In the genomic region with DNA sequence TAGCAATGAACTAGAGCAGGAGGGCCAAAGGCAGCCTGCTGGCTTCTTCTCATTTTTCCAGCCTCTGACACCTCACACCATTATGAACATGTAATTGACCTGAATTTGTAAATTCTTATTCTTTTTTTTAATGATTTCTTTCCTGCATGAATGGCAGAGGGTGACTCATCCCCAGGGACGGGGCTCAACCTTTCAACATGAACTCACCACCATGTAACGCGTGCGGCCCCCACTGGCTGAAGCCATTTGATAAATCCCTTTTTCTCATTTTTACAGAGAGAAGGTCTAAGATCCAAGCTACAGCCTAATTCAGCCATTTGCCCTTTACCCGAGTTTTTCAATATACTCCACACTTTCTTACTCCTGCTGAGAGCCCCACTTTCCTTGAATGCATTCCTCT, we compare ENCODE assay signal across 1 cellular context.
TF ChIP-seq lines count a peak whose summit lies in the region.

No MANE protein-coding gene starts in this region.

TF ChIP-seq in GM23338, 12 proteins besides CTCF, POLR2A, EP300 and RAD21 (continued from another document):
- TF ChIP-seq, protein P1, sequence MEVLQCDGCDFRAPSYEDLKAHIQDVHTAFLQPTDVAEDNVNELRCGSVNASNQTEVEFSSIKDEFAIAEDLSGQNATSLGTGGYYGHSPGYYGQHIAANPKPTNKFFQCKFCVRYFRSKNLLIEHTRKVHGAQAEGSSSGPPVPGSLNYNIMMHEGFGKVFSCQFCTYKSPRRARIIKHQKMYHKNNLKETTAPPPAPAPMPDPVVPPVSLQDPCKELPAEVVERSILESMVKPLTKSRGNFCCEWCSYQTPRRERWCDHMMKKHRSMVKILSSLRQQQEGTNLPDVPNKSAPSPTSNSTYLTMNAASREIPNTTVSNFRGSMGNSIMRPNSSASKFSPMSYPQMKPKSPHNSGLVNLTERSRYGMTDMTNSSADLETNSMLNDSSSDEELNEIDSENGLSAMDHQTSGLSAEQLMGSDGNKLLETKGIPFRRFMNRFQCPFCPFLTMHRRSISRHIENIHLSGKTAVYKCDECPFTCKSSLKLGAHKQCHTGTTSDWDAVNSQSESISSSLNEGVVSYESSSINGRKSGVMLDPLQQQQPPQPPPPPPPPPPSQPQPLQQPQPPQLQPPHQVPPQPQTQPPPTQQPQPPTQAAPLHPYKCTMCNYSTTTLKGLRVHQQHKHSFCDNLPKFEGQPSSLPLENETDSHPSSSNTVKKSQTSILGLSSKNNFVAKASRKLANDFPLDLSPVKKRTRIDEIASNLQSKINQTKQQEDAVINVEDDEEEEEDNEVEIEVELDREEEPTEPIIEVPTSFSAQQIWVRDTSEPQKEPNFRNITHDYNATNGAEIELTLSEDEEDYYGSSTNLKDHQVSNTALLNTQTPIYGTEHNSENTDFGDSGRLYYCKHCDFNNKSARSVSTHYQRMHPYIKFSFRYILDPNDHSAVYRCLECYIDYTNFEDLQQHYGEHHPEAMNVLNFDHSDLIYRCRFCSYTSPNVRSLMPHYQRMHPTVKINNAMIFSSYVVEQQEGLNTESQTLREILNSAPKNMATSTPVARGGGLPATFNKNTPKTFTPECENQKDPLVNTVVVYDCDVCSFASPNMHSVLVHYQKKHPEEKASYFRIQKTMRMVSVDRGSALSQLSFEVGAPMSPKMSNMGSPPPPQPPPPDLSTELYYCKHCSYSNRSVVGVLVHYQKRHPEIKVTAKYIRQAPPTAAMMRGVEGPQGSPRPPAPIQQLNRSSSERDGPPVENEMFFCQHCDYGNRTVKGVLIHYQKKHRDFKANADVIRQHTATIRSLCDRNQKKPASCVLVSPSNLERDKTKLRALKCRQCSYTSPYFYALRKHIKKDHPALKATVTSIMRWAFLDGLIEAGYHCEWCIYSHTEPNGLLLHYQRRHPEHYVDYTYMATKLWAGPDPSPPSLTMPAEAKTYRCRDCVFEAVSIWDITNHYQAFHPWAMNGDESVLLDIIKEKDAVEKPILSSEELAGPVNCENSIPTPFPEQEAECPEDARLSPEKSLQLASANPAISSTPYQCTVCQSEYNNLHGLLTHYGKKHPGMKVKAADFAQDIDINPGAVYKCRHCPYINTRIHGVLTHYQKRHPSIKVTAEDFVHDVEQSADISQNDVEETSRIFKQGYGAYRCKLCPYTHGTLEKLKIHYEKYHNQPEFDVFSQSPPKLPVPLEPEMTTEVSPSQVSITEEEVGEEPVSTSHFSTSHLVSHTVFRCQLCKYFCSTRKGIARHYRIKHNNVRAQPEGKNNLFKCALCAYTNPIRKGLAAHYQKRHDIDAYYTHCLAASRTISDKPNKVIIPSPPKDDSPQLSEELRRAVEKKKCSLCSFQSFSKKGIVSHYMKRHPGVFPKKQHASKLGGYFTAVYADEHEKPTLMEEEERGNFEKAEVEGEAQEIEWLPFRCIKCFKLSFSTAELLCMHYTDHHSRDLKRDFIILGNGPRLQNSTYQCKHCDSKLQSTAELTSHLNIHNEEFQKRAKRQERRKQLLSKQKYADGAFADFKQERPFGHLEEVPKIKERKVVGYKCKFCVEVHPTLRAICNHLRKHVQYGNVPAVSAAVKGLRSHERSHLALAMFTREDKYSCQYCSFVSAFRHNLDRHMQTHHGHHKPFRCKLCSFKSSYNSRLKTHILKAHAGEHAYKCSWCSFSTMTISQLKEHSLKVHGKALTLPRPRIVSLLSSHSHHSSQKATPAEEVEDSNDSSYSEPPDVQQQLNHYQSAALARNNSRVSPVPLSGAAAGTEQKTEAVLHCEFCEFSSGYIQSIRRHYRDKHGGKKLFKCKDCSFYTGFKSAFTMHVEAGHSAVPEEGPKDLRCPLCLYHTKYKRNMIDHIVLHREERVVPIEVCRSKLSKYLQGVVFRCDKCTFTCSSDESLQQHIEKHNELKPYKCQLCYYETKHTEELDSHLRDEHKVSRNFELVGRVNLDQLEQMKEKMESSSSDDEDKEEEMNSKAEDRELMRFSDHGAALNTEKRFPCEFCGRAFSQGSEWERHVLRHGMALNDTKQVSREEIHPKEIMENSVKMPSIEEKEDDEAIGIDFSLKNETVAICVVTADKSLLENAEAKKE (CRISPR knock-in tag; IDR thresholded peaks at IDR 0.05) = no peak
- TF ChIP-seq EZH2 (IDR thresholded peaks at IDR 0.05; ENCODE audit: low read depth, unreplicated experiment) (no peak), CREB1 (CRISPR knock-in tag; IDR thresholded peaks at IDR 0.05; ENCODE audit: low read depth) (no peak), ZNF331 (CRISPR knock-in tag; IDR thresholded peaks at IDR 0.05; ENCODE audit: low read depth) (no peak)
- TF ChIP-seq, protein P2, sequence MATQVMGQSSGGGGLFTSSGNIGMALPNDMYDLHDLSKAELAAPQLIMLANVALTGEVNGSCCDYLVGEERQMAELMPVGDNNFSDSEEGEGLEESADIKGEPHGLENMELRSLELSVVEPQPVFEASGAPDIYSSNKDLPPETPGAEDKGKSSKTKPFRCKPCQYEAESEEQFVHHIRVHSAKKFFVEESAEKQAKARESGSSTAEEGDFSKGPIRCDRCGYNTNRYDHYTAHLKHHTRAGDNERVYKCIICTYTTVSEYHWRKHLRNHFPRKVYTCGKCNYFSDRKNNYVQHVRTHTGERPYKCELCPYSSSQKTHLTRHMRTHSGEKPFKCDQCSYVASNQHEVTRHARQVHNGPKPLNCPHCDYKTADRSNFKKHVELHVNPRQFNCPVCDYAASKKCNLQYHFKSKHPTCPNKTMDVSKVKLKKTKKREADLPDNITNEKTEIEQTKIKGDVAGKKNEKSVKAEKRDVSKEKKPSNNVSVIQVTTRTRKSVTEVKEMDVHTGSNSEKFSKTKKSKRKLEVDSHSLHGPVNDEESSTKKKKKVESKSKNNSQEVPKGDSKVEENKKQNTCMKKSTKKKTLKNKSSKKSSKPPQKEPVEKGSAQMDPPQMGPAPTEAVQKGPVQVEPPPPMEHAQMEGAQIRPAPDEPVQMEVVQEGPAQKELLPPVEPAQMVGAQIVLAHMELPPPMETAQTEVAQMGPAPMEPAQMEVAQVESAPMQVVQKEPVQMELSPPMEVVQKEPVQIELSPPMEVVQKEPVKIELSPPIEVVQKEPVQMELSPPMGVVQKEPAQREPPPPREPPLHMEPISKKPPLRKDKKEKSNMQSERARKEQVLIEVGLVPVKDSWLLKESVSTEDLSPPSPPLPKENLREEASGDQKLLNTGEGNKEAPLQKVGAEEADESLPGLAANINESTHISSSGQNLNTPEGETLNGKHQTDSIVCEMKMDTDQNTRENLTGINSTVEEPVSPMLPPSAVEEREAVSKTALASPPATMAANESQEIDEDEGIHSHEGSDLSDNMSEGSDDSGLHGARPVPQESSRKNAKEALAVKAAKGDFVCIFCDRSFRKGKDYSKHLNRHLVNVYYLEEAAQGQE (IDR thresholded peaks at IDR 0.05; ENCODE audit: unreplicated experiment) = no peak
